ENCODE assay signal across 1 cellular context in the genomic region with DNA sequence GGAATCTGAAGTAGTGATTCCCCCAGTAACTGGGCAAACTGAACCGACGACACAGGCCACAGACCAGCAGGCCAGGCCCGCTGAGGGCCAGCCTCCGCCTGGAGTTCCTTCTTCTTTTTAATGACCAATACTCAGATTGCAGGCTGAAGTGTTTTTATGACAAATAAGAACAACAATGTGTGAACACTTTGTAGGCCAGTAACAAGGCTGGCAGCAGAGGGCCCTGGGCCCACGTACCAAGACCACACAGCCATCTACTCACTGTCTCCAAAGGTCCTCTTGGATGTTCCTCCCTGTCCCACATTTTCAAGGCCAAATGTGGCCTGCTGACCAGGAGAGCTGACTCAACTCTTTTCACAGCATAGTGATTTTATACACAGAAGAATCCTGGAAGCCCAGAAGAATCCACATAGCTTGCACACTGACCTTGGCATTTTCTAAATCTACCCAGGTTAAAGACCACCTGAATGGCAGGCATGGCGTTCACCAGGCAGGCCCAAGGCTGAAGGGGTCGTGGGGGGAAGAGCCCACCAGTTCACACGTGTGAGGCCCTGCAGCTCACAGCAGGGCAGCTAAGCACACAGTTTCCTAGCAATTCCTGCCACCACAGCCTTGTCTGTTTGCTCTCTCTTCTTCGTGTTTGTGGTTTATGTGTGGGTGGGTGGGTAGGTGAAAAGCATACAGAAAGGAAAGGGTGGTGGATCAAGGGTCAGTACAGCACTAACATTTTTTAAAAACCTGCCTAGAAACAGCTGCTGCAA.
TF ChIP-seq lines count a peak whose summit lies in the region.

No MANE protein-coding gene starts in this region.

TF ChIP-seq in GM12878, 131 proteins besides CTCF, POLR2A, EP300 and RAD21 (continued from another document and continues in another):
- TF ChIP-seq, protein P1, sequence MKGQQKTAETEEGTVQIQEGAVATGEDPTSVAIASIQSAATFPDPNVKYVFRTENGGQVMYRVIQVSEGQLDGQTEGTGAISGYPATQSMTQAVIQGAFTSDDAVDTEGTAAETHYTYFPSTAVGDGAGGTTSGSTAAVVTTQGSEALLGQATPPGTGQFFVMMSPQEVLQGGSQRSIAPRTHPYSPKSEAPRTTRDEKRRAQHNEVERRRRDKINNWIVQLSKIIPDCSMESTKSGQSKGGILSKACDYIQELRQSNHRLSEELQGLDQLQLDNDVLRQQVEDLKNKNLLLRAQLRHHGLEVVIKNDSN (IDR thresholded peaks at IDR 0.05; ENCODE audit: borderline replicate concordance, extremely low read length, insufficient read depth, low read depth, low read length) = no peak
- TF ChIP-seq ZNF274 (IDR thresholded peaks at IDR 0.05; ENCODE audit: insufficient read depth, insufficient read length) (no peak), MTA2 (IDR thresholded peaks at IDR 0.05; ENCODE audit: low read depth) (0 out of 2 replicates have a peak, but pooled peaks have one; percentile 66), ZNF207 (IDR thresholded peaks at IDR 0.05; ENCODE audit: borderline replicate concordance) (no peak), GATAD2B (conservative IDR thresholded peaks at IDR 0.05; ENCODE audit: low read depth) (peak; percentile 34; the same call in 1 of the 2 replicates), MLLT1 (IDR thresholded peaks at IDR 0.05) (peak; percentile 94), BMI1 (IDR thresholded peaks at IDR 0.05; ENCODE audit: borderline replicate concordance) (0 out of 2 replicates have a peak, but pooled peaks have one; percentile 31), PML (IDR thresholded peaks at IDR 0.05; ENCODE audit: low read length) (no peak), MEF2A (IDR thresholded peaks at IDR 0.05; ENCODE audit: insufficient read depth, low read depth, low read length) (no peak), YBX1 (IDR thresholded peaks at IDR 0.05) (no peak), SMARCA5 (IDR thresholded peaks at IDR 0.05) (no peak), DPF2 (IDR thresholded peaks at IDR 0.05) (peak; percentile 81), RUNX3 (IDR thresholded peaks at IDR 0.05; ENCODE audit: low read length) (peak; percentile 97), MYB (IDR thresholded peaks at IDR 0.05; ENCODE audit: borderline replicate concordance, low read depth, low read length) (no peak), ATF2 (IDR thresholded peaks at IDR 0.05; ENCODE audit: low read length) (no peak), PRDM15 (CRISPR knock-in tag; IDR thresholded peaks at IDR 0.05) (no peak), CREB1 (IDR thresholded peaks at IDR 0.05; ENCODE audit: low read depth) (peak; percentile 57), IKZF2 (IDR thresholded peaks at IDR 0.05) (peak; percentile 71 to 82; a peak in 3 of 4 replicates), TAF1 (IDR thresholded peaks at IDR 0.05; ENCODE audit: borderline replicate concordance, low read depth, low read length) (0 out of 2 replicates have a peak, but pooled peaks have one; percentile 32), CREM (IDR thresholded peaks at IDR 0.05; ENCODE audit: low read depth) (peak; percentile 48; the same call in 1 of the 2 replicates), REST (IDR thresholded peaks at IDR 0.05; ENCODE audit: low read depth, low read length) (no peak), IRF4 (IDR thresholded peaks at IDR 0.05; ENCODE audit: low read depth, low read length) (no peak), NR2C1 (IDR thresholded peaks at IDR 0.05) (peak; percentile 41; the same call in 1 of the 2 replicates), ZZZ3 (IDR thresholded peaks at IDR 0.05; ENCODE audit: control insufficient read depth, insufficient read length, low read depth) (no peak), NFIC (IDR thresholded peaks at IDR 0.05; ENCODE audit: low read depth, low read length) (no peak), RBBP5 (conservative IDR thresholded peaks at IDR 0.05) (no peak), POU2F2 (IDR thresholded peaks at IDR 0.05; ENCODE audit: borderline replicate concordance, low read depth, low read length) (0 out of 3 replicates have a peak, but pooled peaks have one; percentile 32), BCL11A (IDR thresholded peaks at IDR 0.05; ENCODE audit: low read depth, low read length) (peak; percentile 58; the same call in 1 of the 2 replicates), RFX5 (IDR thresholded peaks at IDR 0.05; ENCODE audit: low read depth, low read length) (peak; percentile 82), CHD2 (IDR thresholded peaks at IDR 0.05; ENCODE audit: borderline replicate concordance, low read depth, low read length) (peak; percentile 55; the same call in 1 of the 2 replicates), EGR1 (IDR thresholded peaks at IDR 0.05; ENCODE audit: borderline replicate concordance in 1 of 2, low read depth in 2 of 2, low read length in 2 of 2) (peak in 1 of 2 experiments; percentile 68; a peak in 2 of 3 replicates), SP1 (IDR thresholded peaks at IDR 0.05; ENCODE audit: low read depth, low read length) (peak; percentile 11), BHLHE40 (IDR thresholded peaks at IDR 0.05; ENCODE audit: borderline replicate concordance in 1 of 2, low read depth in 2 of 2, low read length in 1 of 2) (peak; percentile 33 to 73; a peak in 3 of 4 replicates), ZNF217 (IDR thresholded peaks at IDR 0.05) (no peak)
- TF ChIP-seq, protein P2, sequence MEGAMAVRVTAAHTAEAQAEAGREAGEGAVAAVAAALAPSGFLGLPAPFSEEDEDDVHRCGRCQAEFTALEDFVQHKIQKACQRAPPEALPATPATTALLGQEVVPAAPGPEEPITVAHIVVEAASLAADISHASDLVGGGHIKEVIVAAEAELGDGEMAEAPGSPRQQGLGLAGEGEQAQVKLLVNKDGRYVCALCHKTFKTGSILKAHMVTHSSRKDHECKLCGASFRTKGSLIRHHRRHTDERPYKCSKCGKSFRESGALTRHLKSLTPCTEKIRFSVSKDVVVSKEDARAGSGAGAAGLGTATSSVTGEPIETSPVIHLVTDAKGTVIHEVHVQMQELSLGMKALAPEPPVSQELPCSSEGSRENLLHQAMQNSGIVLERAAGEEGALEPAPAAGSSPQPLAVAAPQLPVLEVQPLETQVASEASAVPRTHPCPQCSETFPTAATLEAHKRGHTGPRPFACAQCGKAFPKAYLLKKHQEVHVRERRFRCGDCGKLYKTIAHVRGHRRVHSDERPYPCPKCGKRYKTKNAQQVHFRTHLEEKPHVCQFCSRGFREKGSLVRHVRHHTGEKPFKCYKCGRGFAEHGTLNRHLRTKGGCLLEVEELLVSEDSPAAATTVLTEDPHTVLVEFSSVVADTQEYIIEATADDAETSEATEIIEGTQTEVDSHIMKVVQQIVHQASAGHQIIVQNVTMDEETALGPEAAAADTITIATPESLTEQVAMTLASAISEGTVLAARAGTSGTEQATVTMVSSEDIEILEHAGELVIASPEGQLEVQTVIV (IDR thresholded peaks at IDR 0.05; ENCODE audit: borderline replicate concordance, partially characterized antibody) = no peak
- TF ChIP-seq, protein P3, sequence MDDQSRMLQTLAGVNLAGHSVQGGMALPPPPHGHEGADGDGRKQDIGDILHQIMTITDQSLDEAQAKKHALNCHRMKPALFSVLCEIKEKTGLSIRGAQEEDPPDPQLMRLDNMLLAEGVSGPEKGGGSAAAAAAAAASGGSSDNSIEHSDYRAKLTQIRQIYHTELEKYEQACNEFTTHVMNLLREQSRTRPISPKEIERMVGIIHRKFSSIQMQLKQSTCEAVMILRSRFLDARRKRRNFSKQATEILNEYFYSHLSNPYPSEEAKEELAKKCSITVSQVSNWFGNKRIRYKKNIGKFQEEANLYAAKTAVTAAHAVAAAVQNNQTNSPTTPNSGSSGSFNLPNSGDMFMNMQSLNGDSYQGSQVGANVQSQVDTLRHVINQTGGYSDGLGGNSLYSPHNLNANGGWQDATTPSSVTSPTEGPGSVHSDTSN (IDR thresholded peaks at IDR 0.05; ENCODE audit: insufficient replicate concordance, low read depth, low read length) = no peak
- TF ChIP-seq, protein P4, sequence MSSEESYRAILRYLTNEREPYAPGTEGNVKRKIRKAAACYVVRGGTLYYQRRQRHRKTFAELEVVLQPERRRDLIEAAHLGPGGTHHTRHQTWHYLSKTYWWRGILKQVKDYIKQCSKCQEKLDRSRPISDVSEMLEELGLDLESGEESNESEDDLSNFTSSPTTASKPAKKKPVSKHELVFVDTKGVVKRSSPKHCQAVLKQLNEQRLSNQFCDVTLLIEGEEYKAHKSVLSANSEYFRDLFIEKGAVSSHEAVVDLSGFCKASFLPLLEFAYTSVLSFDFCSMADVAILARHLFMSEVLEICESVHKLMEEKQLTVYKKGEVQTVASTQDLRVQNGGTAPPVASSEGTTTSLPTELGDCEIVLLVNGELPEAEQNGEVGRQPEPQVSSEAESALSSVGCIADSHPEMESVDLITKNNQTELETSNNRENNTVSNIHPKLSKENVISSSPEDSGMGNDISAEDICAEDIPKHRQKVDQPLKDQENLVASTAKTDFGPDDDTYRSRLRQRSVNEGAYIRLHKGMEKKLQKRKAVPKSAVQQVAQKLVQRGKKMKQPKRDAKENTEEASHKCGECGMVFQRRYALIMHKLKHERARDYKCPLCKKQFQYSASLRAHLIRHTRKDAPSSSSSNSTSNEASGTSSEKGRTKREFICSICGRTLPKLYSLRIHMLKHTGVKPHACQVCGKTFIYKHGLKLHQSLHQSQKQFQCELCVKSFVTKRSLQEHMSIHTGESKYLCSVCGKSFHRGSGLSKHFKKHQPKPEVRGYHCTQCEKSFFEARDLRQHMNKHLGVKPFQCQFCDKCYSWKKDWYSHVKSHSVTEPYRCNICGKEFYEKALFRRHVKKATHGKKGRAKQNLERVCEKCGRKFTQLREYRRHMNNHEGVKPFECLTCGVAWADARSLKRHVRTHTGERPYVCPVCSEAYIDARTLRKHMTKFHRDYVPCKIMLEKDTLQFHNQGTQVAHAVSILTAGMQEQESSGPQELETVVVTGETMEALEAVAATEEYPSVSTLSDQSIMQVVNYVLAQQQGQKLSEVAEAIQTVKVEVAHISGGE (CRISPR knock-in tag; IDR thresholded peaks at IDR 0.05) = no peak
- TF ChIP-seq, protein P5, sequence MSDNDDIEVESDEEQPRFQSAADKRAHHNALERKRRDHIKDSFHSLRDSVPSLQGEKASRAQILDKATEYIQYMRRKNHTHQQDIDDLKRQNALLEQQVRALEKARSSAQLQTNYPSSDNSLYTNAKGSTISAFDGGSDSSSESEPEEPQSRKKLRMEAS (IDR thresholded peaks at IDR 0.05; ENCODE audit: low read depth, low read length) = no peak
